ENCODE assay signal across 19 cellular contexts in the genomic region with DNA sequence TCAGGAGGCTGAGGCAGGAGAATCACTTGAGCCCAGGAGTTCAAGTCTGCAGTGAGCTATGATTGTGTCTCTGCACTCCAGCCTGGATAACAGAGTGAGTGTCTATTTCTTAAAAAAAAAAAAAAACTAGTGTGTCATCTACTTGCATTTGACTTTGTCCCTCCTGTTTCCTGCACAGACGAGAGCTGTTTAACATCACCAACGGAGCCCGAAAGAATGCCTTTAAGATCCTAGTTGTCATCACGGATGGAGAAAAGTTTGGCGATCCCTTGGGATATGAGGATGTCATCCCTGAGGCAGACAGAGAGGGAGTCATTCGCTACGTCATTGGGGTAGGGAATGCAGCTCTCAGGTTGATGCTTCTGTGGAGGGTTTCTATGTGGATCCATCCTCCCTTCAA. TPM values are rescaled to one million over a fixed set of nuclear protein-coding genes. Genes with fewer than 3 reads are reported as not detected.
A peak's percentile ranks its signal among the peaks of the same experiment; 100 is the strongest.
DNase-seq lines count a peak whose midpoint lies in the region; ATAC-seq and TF ChIP-seq lines count a peak whose summit lies in the region.
"Had no signal": no experiment of that assay in that cellular context is flagged by ENCODE, and none has a peak within 500 bp of the region (broad histone marks: within the 10 kb centered on the region; RNA-seq: fewer than 3 reads in every experiment).

No MANE protein-coding gene starts in this region.

- no peak overlapping the region for H3K27ac Mint-ChIP-seq in GM23338
- H3K27ac Mint-ChIP-seq: CD4-positive, CD25-positive, alpha-beta regulatory T cell had no signal

- intact Hi-C loops in esophagus squamous epithelium (cut with DNase I), result no loop called here

- no peak overlapping the region; the same call in 1 of the 2 replicates for H2AFZ ChIP-seq in GM23338

- TF ChIP-seq CTCF in GM23338 (conservative IDR thresholded peaks at IDR 0.05; ENCODE audit: low read depth in 2 of 2) (no peak; a peak in 1 of 4 replicates), esophagus squamous epithelium (IDR thresholded peaks at IDR 0.05) (no peak)

- no peaks in the 10 kb centered on the region for H3K9me3 ChIP-seq in esophagus squamous epithelium

- no peaks in the 10 kb centered on the region for H4K20me1 ChIP-seq in GM23338 (replicated peaks; ENCODE audit: insufficient read depth)

- H3K27ac ChIP-seq in GM23338 (ENCODE audit: low read depth), result no peak overlapping the region
- no peak overlapping the region for H3K27ac ChIP-seq in esophagus squamous epithelium
- H3K27ac ChIP-seq: 22Rv1 had no signal

- H3K4me3 ChIP-seq in GM23338 (no peak overlapping the region), esophagus squamous epithelium (no peak overlapping the region)
- H3K4me3 ChIP-seq: BLaER1 treated with 17β-estradiol and CSF1 and Interleukin-3, amounts not matched to agents 10 nM and 100 nM had no signal

- WGBS in esophagus squamous epithelium, 2 donors, result 84 to 87% methylated on average over 7 of the region's 7 CpGs

- no peaks in the 10 kb centered on the region for H3F3A ChIP-seq in GM23338 (replicated peaks; ENCODE audit: low read depth)

- H3K27me3 ChIP-seq in GM23338 (ENCODE audit: insufficient read depth) (no peaks in the 10 kb centered on the region), esophagus squamous epithelium (peaks cover 0 to 14% (median 0%) of the 10 kb centered on the region in 4 donors)
- H3K27me3 ChIP-seq: BLaER1 treated with 17β-estradiol and CSF1 and Interleukin-3, amounts not matched to agents 10 nM and 100 nM had no signal

- no peaks in the 10 kb centered on the region for H3K9me3 Mint-ChIP-seq in GM23338

- peaks cover 12% of the 10 kb centered on the region for H3K4me1 Mint-ChIP-seq in GM23338

- no peaks in the 10 kb centered on the region for H3K36me3 Mint-ChIP-seq in GM23338 (ENCODE audit: low read depth)
- H3K36me3 Mint-ChIP-seq: CD4-positive, CD25-positive, alpha-beta regulatory T cell had no signal

- no peak overlapping the region for H3K4me2 ChIP-seq in GM23338
- H3K4me2 ChIP-seq: BLaER1 treated with 17β-estradiol and CSF1 and Interleukin-3, amounts not matched to agents 10 nM and 100 nM had no signal

- no peak overlapping the region for H3K4me3 Mint-ChIP-seq in GM23338
- H3K4me3 Mint-ChIP-seq: CD4-positive, CD25-positive, alpha-beta regulatory T cell had no signal

- H3K4me1 ChIP-seq in GM23338 (ENCODE audit: insufficient read depth) (no peaks in the 10 kb centered on the region), esophagus squamous epithelium (peaks cover 0 to 19% (median 4%) of the 10 kb centered on the region in 3 donors)

- peaks cover 9% of the 10 kb centered on the region for H3K27me3 Mint-ChIP-seq in GM23338 (ENCODE audit: insufficient read depth, low read depth, poor library complexity)

- no peak for ATAC-seq in GM23338
- ATAC-seq: HCT116, HepG2 had no signal

- peak; percentile 49 for DNase-seq in DMS 273 (lab: John Stamatoyannopoulos, UW; ENCODE audit: unreplicated experiment)
- no peak for DNase-seq in DMS 273 treated with DMSO at 0.1 percent for 48 hours (lab: John Stamatoyannopoulos, UW)
- peak; percentile 24 for DNase-seq in GM23338 (ENCODE audit: low spot score)
- peak; percentile 74 for DNase-seq in cerebellum (ENCODE audit: low spot score)
- DNase-seq in iPS-NIHi7 (ENCODE audit: extremely low spot score), result peak; percentile 9
- no peak for DNase-seq in central memory CD4-positive, alpha-beta T cell
- no peak for DNase-seq in esophagus squamous epithelium (lab: John Stamatoyannopoulos, UW)
- DNase-seq in retina, result no peak
- DNase-seq: AML-193; Calu3; CD4-positive, CD25-positive, alpha-beta regulatory T cell; DND-41; GDM1 had no signal

- no peak for TF ChIP-seq POLR2A in esophagus squamous epithelium (IDR thresholded peaks at IDR 0.05)

- H3K36me3 ChIP-seq in GM23338 (ENCODE audit: insufficient read depth) (no peaks in the 10 kb centered on the region), esophagus squamous epithelium (no peaks in the 10 kb centered on the region)

- H3K79me2 ChIP-seq in GM23338 (replicated peaks; ENCODE audit: insufficient read depth), result no peaks in the 10 kb centered on the region

- 0 out of 2 replicates have a peak, but pooled peaks cover 3% of the 10 kb centered on the region for H3K9me2 ChIP-seq in GM23338 (ENCODE audit: insufficient read depth)

TF ChIP-seq in GM23338, 12 proteins besides CTCF, POLR2A, EP300 and RAD21 (continues in another document):
- no peak for TF ChIP-seq POLR2AphosphoS5 (IDR thresholded peaks at IDR 0.05; ENCODE audit: low read depth)
- no peak for TF ChIP-seq JUNB (IDR thresholded peaks at IDR 0.05; ENCODE audit: unreplicated experiment)
- TF ChIP-seq NANOG (IDR thresholded peaks at IDR 0.05; ENCODE audit: borderline replicate concordance), result no peak
- no peak for TF ChIP-seq EZH2 (IDR thresholded peaks at IDR 0.05; ENCODE audit: low read depth, unreplicated experiment)
- no peak for TF ChIP-seq ZNF331 (CRISPR knock-in tag; IDR thresholded peaks at IDR 0.05; ENCODE audit: low read depth)
- TF ChIP-seq, protein P1, sequence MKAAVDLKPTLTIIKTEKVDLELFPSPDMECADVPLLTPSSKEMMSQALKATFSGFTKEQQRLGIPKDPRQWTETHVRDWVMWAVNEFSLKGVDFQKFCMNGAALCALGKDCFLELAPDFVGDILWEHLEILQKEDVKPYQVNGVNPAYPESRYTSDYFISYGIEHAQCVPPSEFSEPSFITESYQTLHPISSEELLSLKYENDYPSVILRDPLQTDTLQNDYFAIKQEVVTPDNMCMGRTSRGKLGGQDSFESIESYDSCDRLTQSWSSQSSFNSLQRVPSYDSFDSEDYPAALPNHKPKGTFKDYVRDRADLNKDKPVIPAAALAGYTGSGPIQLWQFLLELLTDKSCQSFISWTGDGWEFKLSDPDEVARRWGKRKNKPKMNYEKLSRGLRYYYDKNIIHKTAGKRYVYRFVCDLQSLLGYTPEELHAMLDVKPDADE (IDR thresholded peaks at IDR 0.05), result no peak
- no peak for TF ChIP-seq STAT1 (IDR thresholded peaks at IDR 0.05; ENCODE audit: unreplicated experiment)
- TF ChIP-seq, protein P2, sequence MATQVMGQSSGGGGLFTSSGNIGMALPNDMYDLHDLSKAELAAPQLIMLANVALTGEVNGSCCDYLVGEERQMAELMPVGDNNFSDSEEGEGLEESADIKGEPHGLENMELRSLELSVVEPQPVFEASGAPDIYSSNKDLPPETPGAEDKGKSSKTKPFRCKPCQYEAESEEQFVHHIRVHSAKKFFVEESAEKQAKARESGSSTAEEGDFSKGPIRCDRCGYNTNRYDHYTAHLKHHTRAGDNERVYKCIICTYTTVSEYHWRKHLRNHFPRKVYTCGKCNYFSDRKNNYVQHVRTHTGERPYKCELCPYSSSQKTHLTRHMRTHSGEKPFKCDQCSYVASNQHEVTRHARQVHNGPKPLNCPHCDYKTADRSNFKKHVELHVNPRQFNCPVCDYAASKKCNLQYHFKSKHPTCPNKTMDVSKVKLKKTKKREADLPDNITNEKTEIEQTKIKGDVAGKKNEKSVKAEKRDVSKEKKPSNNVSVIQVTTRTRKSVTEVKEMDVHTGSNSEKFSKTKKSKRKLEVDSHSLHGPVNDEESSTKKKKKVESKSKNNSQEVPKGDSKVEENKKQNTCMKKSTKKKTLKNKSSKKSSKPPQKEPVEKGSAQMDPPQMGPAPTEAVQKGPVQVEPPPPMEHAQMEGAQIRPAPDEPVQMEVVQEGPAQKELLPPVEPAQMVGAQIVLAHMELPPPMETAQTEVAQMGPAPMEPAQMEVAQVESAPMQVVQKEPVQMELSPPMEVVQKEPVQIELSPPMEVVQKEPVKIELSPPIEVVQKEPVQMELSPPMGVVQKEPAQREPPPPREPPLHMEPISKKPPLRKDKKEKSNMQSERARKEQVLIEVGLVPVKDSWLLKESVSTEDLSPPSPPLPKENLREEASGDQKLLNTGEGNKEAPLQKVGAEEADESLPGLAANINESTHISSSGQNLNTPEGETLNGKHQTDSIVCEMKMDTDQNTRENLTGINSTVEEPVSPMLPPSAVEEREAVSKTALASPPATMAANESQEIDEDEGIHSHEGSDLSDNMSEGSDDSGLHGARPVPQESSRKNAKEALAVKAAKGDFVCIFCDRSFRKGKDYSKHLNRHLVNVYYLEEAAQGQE (IDR thresholded peaks at IDR 0.05; ENCODE audit: unreplicated experiment), result no peak
- TF ChIP-seq CREB1 (CRISPR knock-in tag; IDR thresholded peaks at IDR 0.05; ENCODE audit: low read depth), result no peak
- TF ChIP-seq EZH2phosphoT487 (IDR thresholded peaks at IDR 0.05; ENCODE audit: unreplicated experiment), result no peak
- no peak for TF ChIP-seq ZNF114 (CRISPR knock-in tag; IDR thresholded peaks at IDR 0.05)

RNA-seq across cellular contexts. Expression of a gene that starts 13.4 kb away (rescaled TPM):
- 0.14 TPM in 1 of 2 replicates, not detected in the other for total RNA-seq in GM23338 (2014; rRNA removed; shearing (Covaris generic))
- 0.03 and 0.52 TPM in 2 replicates for polyA plus RNA-seq in GM23338 (2016; fragmentation: Nextera tagmentation; extraction: Ambion mirVana)
- total RNA-seq in cerebellum, result 3.0 TPM
- total RNA-seq in esophagus squamous epithelium, result 10 to 100 TPM in 1 of 4 donors, 1 to 10 TPM in 1, under 1 TPM in 2; 0.19 to 20.2 (median 3.1) TPM

RNA-seq across cellular contexts. Expression of a gene that starts 56.3 kb away (rescaled TPM):
- not detected in 2 replicates for total RNA-seq in GM23338 (2014; rRNA removed; shearing (Covaris generic))
- 1.8 and 3.0 TPM in 2 replicates for polyA plus RNA-seq in GM23338 (2016; fragmentation: Nextera tagmentation; extraction: Ambion mirVana)
- total RNA-seq in cerebellum (0.36 TPM), esophagus squamous epithelium (not detected)
- total RNA-seq: A673; Calu3; CD4-positive, CD25-positive, alpha-beta regulatory T cell; H4; HepG2 had no signal
- polyA plus RNA-seq: CD4-positive, CD25-positive, alpha-beta regulatory T cell; HepG2 had no signal

RNA-seq across cellular contexts. Expression of a gene that starts 59.3 kb away (rescaled TPM):
- 1.1 and 1.3 TPM in 2 replicates for total RNA-seq in GM23338 (2014; rRNA removed; shearing (Covaris generic))
- polyA plus RNA-seq in GM23338 (2016; fragmentation: Nextera tagmentation; extraction: Ambion mirVana), result 0.54 and 0.81 TPM in 2 replicates
- total RNA-seq in cerebellum (0.64 TPM), esophagus squamous epithelium (not detected)
- total RNA-seq: Calu3, H4, HepG2 had no signal
- polyA plus RNA-seq: CD4-positive, CD25-positive, alpha-beta regulatory T cell; HepG2 had no signal

Comparison
In these comparisons a context has a peak if more than half of its experiments do, and no peak if none do; other contexts are left out.
1. DNase-seq: peak in DMS 273 (single experiment), GM23338 (single experiment), cerebellum (single experiment) and iPS-NIHi7 (single experiment); none in DMS 273 treated with DMSO at 0.1 percent for 48 hours (single experiment), central memory CD4-positive, alpha-beta T cell (single experiment), esophagus squamous epithelium (single experiment) and retina (single experiment).